Comparison of ENCODE assay signal across 1 cellular context in the genomic region with DNA sequence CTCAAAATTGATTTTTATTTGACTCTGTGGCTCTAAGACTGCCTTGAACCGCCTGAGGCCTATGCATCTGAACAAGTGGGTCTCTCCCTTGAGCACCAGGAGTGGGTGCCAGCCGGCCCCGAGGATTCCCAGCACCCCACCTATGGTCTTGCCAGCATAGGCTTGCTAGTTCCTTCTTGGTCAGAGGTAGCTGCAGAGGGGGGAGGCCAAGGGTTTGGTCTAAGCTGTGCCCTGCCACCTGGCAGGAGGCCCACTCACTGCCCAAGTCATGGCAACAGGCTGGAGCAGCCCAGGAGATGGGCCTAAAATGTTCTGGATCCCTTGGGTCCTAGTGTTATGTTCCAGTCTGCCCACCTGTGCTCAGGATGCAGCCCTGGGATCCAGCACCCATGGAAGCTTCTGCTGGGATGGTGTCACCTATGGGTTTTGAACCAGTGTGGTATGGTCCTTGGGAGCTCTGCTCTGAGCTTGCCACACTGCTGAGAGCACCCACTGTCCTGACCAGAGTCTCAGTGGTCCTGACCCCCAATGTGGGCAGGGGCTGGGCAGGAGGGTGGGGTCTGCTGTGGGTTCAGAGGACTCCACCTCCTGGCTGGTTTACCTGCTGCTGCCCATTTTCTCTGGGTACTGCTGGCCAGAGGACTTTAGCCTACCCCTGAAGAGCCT.
TF ChIP-seq lines count a peak whose summit lies in the region.

No MANE protein-coding gene starts in this region.

TF ChIP-seq in K562, 482 proteins besides CTCF, POLR2A, EP300 and RAD21:
- no peak for TF ChIP-seq ZNF311 (CRISPR knock-in tag; IDR thresholded peaks at IDR 0.05)
- no peak for TF ChIP-seq NFATC3 (IDR thresholded peaks at IDR 0.05)
- TF ChIP-seq, protein P1, sequence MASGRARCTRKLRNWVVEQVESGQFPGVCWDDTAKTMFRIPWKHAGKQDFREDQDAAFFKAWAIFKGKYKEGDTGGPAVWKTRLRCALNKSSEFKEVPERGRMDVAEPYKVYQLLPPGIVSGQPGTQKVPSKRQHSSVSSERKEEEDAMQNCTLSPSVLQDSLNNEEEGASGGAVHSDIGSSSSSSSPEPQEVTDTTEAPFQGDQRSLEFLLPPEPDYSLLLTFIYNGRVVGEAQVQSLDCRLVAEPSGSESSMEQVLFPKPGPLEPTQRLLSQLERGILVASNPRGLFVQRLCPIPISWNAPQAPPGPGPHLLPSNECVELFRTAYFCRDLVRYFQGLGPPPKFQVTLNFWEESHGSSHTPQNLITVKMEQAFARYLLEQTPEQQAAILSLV (tag; IDR thresholded peaks at IDR 0.05): no peak
- no peak for TF ChIP-seq MTA2 (IDR thresholded peaks at IDR 0.05; ENCODE audit: low read depth)
- no peak for TF ChIP-seq ZNF75A (CRISPR knock-in tag; IDR thresholded peaks at IDR 0.05)
- no peak for TF ChIP-seq POLR2G (IDR thresholded peaks at IDR 0.05; ENCODE audit: low read depth, low read length)
- no peak for TF ChIP-seq KDM1A (IDR thresholded peaks at IDR 0.05)
- no peak for TF ChIP-seq HDAC8 (tag; IDR thresholded peaks at IDR 0.05)
- TF ChIP-seq RBM15 (IDR thresholded peaks at IDR 0.05; ENCODE audit: insufficient read depth, low read length): no peak
- TF ChIP-seq, protein P2, sequence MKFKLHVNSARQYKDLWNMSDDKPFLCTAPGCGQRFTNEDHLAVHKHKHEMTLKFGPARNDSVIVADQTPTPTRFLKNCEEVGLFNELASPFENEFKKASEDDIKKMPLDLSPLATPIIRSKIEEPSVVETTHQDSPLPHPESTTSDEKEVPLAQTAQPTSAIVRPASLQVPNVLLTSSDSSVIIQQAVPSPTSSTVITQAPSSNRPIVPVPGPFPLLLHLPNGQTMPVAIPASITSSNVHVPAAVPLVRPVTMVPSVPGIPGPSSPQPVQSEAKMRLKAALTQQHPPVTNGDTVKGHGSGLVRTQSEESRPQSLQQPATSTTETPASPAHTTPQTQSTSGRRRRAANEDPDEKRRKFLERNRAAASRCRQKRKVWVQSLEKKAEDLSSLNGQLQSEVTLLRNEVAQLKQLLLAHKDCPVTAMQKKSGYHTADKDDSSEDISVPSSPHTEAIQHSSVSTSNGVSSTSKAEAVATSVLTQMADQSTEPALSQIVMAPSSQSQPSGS (CRISPR knock-in tag; IDR thresholded peaks at IDR 0.05): no peak
- no peak for TF ChIP-seq MTA3 (IDR thresholded peaks at IDR 0.05; ENCODE audit: borderline replicate concordance)
- TF ChIP-seq HDGF (IDR thresholded peaks at IDR 0.05): no peak
